13 cellular contexts compared by ENCODE assay signal in the genomic region with DNA sequence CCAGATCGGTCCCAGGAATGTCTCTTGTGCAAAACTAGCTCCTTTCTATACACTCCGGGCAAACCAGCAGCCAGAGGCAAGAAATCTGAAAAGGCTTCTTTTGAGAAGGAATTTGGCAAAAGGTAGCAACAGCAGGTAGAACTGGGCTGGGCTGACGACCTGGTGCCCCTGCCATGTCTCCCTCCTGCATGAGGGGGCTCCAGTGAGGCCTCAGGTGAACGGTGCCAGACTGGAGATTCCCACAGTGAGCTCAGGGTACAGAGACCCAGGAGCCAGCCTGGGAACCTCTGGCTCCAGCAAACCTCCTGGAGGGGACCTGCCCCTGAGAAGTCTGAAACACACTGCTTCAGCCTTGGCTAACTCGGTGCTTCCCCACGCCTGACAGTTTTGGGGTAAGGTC. TPM values are rescaled to one million over a fixed set of nuclear protein-coding genes. Genes with fewer than 3 reads are reported as not detected.
DNase-seq lines count a peak whose midpoint lies in the region; ATAC-seq and TF ChIP-seq lines count a peak whose summit lies in the region.
"Had no signal": no experiment of that assay in that cellular context is flagged by ENCODE, and none has a peak within 500 bp of the region (broad histone marks: within the 10 kb centered on the region; RNA-seq: fewer than 3 reads in every experiment).

No MANE protein-coding gene starts in this region.

- no peaks in the 10 kb centered on the region for H3K9me3 ChIP-seq in BE2C
- H3K9me3 ChIP-seq: body of pancreas, SJCRH30 had no signal

- H3K56ac ChIP-seq in mesendoderm (ENCODE audit: low read length): no peak overlapping the region

- peak overlapping the region; percentile 86 for H3K4me3 Mint-ChIP-seq in activated T-helper 17 cell treated with anti-CD3 and anti-CD28 coated beads, Interleukin-2, amount 50 U/mL, for 72 hours

- H3K36me3 ChIP-seq in BE2C (no peaks in the 10 kb centered on the region), mesendoderm (ENCODE audit: control insufficient read depth, insufficient read depth, low read length) (no peaks in the 10 kb centered on the region)
- H3K36me3 ChIP-seq: SJCRH30 had no signal

- H3K27ac Mint-ChIP-seq in activated T-helper 17 cell treated with anti-CD3 and anti-CD28 coated beads, Interleukin-2, amount 50 U/mL, for 72 hours: no peak overlapping the region

- 0 out of 2 replicates have a peak, but pooled peaks have one; percentile 5 for TF ChIP-seq CTCF in BE2C (IDR thresholded peaks at IDR 0.05; ENCODE audit: low read depth, low read length)
- TF ChIP-seq CTCF in GM12865 (IDR thresholded peaks at IDR 0.05; ENCODE audit: insufficient read depth, low read depth, low read length, missing control alignments): no peak

- no peaks in the 10 kb centered on the region for H3K36me3 Mint-ChIP-seq in activated T-helper 17 cell treated with anti-CD3 and anti-CD28 coated beads, Interleukin-2, amount 50 U/mL, for 72 hours (ENCODE audit: low read depth)

- H3K4me3 ChIP-seq in BE2C (ENCODE audit: low read depth, low read length): no peak overlapping the region
- peak overlapping the region; percentile 15; the same call in 1 of the 2 replicates for H3K4me3 ChIP-seq in GM12865 (ENCODE audit: low read depth, low read length)
- H3K4me3 ChIP-seq in mesendoderm (ENCODE audit: low read length): no peak overlapping the region
- H3K4me3 ChIP-seq: body of pancreas, SJCRH30 had no signal

- peaks cover 5% of the 10 kb centered on the region for H3K79me1 ChIP-seq in mesendoderm (ENCODE audit: low read length)

- ATAC-seq in activated T-helper 17 cell treated with anti-CD3 and anti-CD28 coated beads, Interleukin-2, amount 50 U/mL, for 72 hours (replicated peaks): no peak
- ATAC-seq in HG03045 (IDR thresholded peaks at IDR 0.05; ENCODE audit: unreplicated experiment): no peak
- ATAC-seq: body of pancreas had no signal

- H3K27me3 ChIP-seq in BE2C (no peaks in the 10 kb centered on the region), mesendoderm (ENCODE audit: insufficient read depth, low read length, poor library complexity) (no peaks in the 10 kb centered on the region)
- H3K27me3 ChIP-seq: body of pancreas, SJCRH30 had no signal

- H4K8ac ChIP-seq in mesendoderm (ENCODE audit: low read depth, low read length): no peak overlapping the region

- no peak overlapping the region for H2BK15ac ChIP-seq in mesendoderm (replicated peaks; ENCODE audit: low read depth)

- H3K4ac ChIP-seq in mesendoderm (ENCODE audit: low read depth, low read length): no peak overlapping the region

- no peak overlapping the region for H3K18ac ChIP-seq in mesendoderm (ENCODE audit: low read length)

- H2BK120ac ChIP-seq in mesendoderm (ENCODE audit: low read depth, low read length): no peak overlapping the region

- peaks cover 18% of the 10 kb centered on the region for H3K4me1 ChIP-seq in BE2C
- H3K4me1 ChIP-seq in mesendoderm (ENCODE audit: control insufficient read depth, low read depth, low read length): peaks cover 3% of the 10 kb centered on the region
- H3K4me1 ChIP-seq: SJCRH30 had no signal

- H3K4me2 ChIP-seq in mesendoderm (ENCODE audit: low read length): no peak overlapping the region

- H3K4me1 Mint-ChIP-seq in activated T-helper 17 cell treated with anti-CD3 and anti-CD28 coated beads, Interleukin-2, amount 50 U/mL, for 72 hours: peaks cover 11% of the 10 kb centered on the region

- H3K9me3 Mint-ChIP-seq in activated T-helper 17 cell treated with anti-CD3 and anti-CD28 coated beads, Interleukin-2, amount 50 U/mL, for 72 hours: no peaks in the 10 kb centered on the region

- no peak overlapping the region for H2BK5ac ChIP-seq in mesendoderm (ENCODE audit: low read length)

- peaks cover 10% of the 10 kb centered on the region for H3K79me2 ChIP-seq in mesendoderm (ENCODE audit: control insufficient read depth, insufficient read depth, low read length)

- no peak overlapping the region for H3K27ac ChIP-seq in mesendoderm (ENCODE audit: low read depth, low read length)
- H3K27ac ChIP-seq: SJCRH30 had no signal

- DNase-seq in BE2C: no peak
- DNase-seq in GM12865 (ENCODE audit: low read depth): peak; percentile 40
- peak; percentile 62 for DNase-seq in mesendoderm
- no peak for DNase-seq in amniotic stem cell (lab: John Stamatoyannopoulos, UW)
- DNase-seq in NCI-H1105 treated with DMSO at 0.1 percent for 48 hours (lab: John Stamatoyannopoulos, UW): no peak
- DNase-seq in NCI-H226: no peak
- DNase-seq: activated CD4-positive, alpha-beta T cell treated with anti-CD3 and anti-CD28 coated beads, Interleukin-2, amount 50 U/mL, for 1 hour; NCI-H1436 treated with DMSO at 0.1 percent for 48 hours; SJCRH30; stimulated activated CD8-positive, alpha-beta memory T cell treated with anti-CD3 and anti-CD28 coated beads, Interleukin-4, amount 100 ng/mL, for 48 hours had no signal

- H3K27me3 Mint-ChIP-seq in activated T-helper 17 cell treated with anti-CD3 and anti-CD28 coated beads, Interleukin-2, amount 50 U/mL, for 72 hours: no peaks in the 10 kb centered on the region

- H3K23ac ChIP-seq in mesendoderm (ENCODE audit: low read length): no peak overlapping the region

- H4K5ac ChIP-seq in mesendoderm (ENCODE audit: low read length): no peak overlapping the region

- H2AK5ac ChIP-seq in mesendoderm (ENCODE audit: low read length): no peak overlapping the region

- WGBS in mesendoderm (ENCODE audit: extremely low coverage, insufficient coverage, low lambda C conversion rate): no CpG with 5 or more reads among the region's 6 CpGs

- H3K9ac ChIP-seq in mesendoderm (ENCODE audit: low read length): no peak overlapping the region

RNA-seq across cellular contexts. Expression of a gene that starts 10.8 kb away (rescaled TPM):
- 68.1 TPM for polyA plus RNA-seq in BE2C (2012; ENCODE audit: insufficient read depth, insufficient read length, low read depth)
- 10 to 100 TPM; 32.1 to 48.9 TPM for total RNA-seq in activated T-helper 17 cell treated with anti-CD3 and anti-CD28 coated beads, Interleukin-2, amount 50 U/mL, for 72 hours
- 33.1 TPM for polyA plus RNA-seq in mesendoderm (2013, experiment 1 of 2)
- 33.6 TPM for polyA plus RNA-seq in mesendoderm (2013, experiment 2 of 2)

Comparison
In these comparisons a context has a peak if more than half of its experiments do, and no peak if none do; other contexts are left out.
1. DNase-seq: peak in GM12865 (single experiment) and mesendoderm (single experiment); none in BE2C (single experiment), amniotic stem cell (single experiment), NCI-H1105 treated with DMSO at 0.1 percent for 48 hours (single experiment) and NCI-H226 (single experiment).